In genomic region chr5:124614836-124615235, GRCh38 we compare ENCODE assay signal across 30 cellular contexts.
"Had no signal": no experiment of that assay in that cellular context is flagged by ENCODE, and none has a peak within 500 bp of the region (broad histone marks: within the 10 kb centered on the region; RNA-seq: fewer than 3 reads in every experiment).

No MANE protein-coding gene starts in this region.

- ATAC-seq: activated CD8-positive, alpha-beta memory T cell treated with anti-CD3 and anti-CD28 coated beads, Interleukin-2, amount 10 ng/mL, durations not matched to agents 7 days and 5 days; activated CD8-positive, alpha-beta T cell treated with anti-CD3 and anti-CD28 coated beads, Interleukin-2, amount 10 ng/mL, durations not matched to agents 7 days and 5 days; activated naive CD8-positive, alpha-beta T cell treated with anti-CD3 and anti-CD28 coated beads, Interleukin-2, amount 50 U/mL, for 24 hours had no signal

- H3K27me3 ChIP-seq: ascending aorta, cardiac muscle cell had no signal

- H3K4me1 ChIP-seq: ascending aorta had no signal

- H3K9me3 ChIP-seq: ascending aorta had no signal

- H3K36me3 ChIP-seq: ascending aorta, cardiac muscle cell had no signal

- H3K4me3 ChIP-seq: ascending aorta, cardiac muscle cell had no signal

- H3K27ac ChIP-seq: ascending aorta, cardiac muscle cell, VCaP had no signal

- FAIRE-seq: bronchial epithelial cell, TTC549 had no signal

- DNase-seq: activated B cell treated with CpG ODN at 0.5 μM for 24 hours; activated CD4-positive, alpha-beta memory T cell treated with anti-CD3 and anti-CD28 coated beads, Interleukin-2, amount 10 ng/mL, durations not matched to agents 7 days and 5 days; activated CD4-positive, alpha-beta T cell treated with anti-CD3 and anti-CD28 coated beads for 4 hours; activated CD4-positive, alpha-beta T cell treated with anti-CD3 and anti-CD28 coated beads, Interleukin-2, amount 10 ng/mL, durations not matched to agents 7 days and 5 days; activated CD4-positive, alpha-beta T cell treated with anti-CD3 and anti-CD28 coated beads, Interleukin-2, amount 50 U/mL, for 48 hours; activated CD4-positive, CD25-positive, alpha-beta regulatory T cell treated with anti-CD3 and anti-CD28 coated beads, Interleukin-2, amount 50 U/mL, for 72 hours; activated CD8-positive, alpha-beta memory T cell treated with anti-CD3 and anti-CD28 coated beads for 24 hours; activated CD8-positive, alpha-beta memory T cell treated with anti-CD3 and anti-CD28 coated beads, Interleukin-2, amount 10 ng/mL, durations not matched to agents 7 days and 5 days; activated CD8-positive, alpha-beta memory T cell treated with anti-CD3 and anti-CD28 coated beads, Interleukin-2, amount 50 U/mL, for 48 hours; activated CD8-positive, alpha-beta T cell treated with anti-CD3 and anti-CD28 coated beads, Interleukin-2, amount 10 ng/mL, durations not matched to agents 7 days and 5 days; activated effector memory CD4-positive, alpha-beta T cell treated with Interleukin-2 at 50 U/mL for 16 hours; activated gamma-delta T cell; activated naive CD4-positive, alpha-beta T cell treated with anti-CD3 and anti-CD28 coated beads, Interleukin-2, amount 10 ng/mL, durations not matched to agents 7 days and 5 days; activated naive CD4-positive, alpha-beta T cell treated with Interleukin-2 at 50 U/mL for 16 hours; activated naive CD8-positive, alpha-beta T cell treated with anti-CD3 and anti-CD28 coated beads, Interleukin-2, amount 10 ng/mL, durations not matched to agents 7 days and 5 days; activated naive CD8-positive, alpha-beta T cell treated with anti-CD3 and anti-CD28 coated beads, Interleukin-2, amount 50 U/mL, for 24 hours; activated T-cell treated with anti-CD3 and anti-CD28 coated beads, Interleukin-2, amount 50 U/mL, for 24 hours; activated T-cell treated with anti-CD3 and anti-CD28 coated beads, Interleukin-2, amount 50 U/mL, for 48 hours; amygdala; anterior cingulate cortex; caudate nucleus; cerebellar nuclear complex; T-helper 1 cell; T-helper 2 cell; T-helper 9 cell had no signal
